9 cellular contexts compared by ENCODE assay signal in the genomic region with DNA sequence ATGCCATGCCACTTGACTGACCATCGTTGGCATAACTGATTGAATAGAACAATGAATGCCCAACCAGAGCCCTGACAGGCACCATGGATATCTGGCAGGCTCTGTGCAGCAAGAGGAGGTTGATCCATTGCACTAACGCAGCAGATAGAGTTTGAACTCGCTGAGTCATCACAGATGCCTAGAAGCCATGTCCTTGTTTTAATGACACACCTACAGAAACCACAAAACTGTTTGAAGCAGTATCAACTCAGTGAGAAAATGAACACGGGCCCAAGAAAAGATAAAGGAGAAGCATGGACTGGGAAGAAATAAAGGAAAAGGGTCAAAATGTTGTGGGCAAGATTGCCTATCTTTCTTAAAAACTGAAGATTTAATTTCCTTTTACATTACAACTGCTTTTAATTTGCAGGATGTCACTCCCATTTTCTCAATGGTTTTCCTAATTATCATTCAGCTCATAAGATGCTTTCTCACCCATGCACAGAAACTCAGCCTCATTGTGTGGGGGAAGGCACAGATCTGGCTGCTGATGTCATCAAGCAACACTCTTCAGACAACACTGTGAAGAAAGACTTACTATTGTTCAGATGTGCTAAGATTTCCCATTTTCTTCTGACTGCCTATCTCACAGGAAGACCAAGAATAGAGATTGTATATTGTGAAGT.
A peak's percentile ranks its signal among the peaks of the same experiment; 100 is the strongest.
DNase-seq lines count a peak whose midpoint lies in the region; ATAC-seq and TF ChIP-seq lines count a peak whose summit lies in the region.
"Had no signal": no experiment of that assay in that cellular context is flagged by ENCODE, and none has a peak within 500 bp of the region (broad histone marks: within the 10 kb centered on the region; RNA-seq: fewer than 3 reads in every experiment).

No MANE protein-coding gene starts in this region.

- no peaks in the 10 kb centered on the region for H3K36me3 ChIP-seq in spleen
- H3K36me3 ChIP-seq: thyroid gland had no signal

- intact Hi-C loops in spleen (cut with DNase I; ENCODE audit: low total_unique reads) = no loop called here

- no peak overlapping the region for H3K27ac Mint-ChIP-seq in activated T-cell treated with anti-CD3 and anti-CD28 coated beads, Interleukin-2, amount 50 U/mL, for 24 hours
- H3K27ac Mint-ChIP-seq in nephron = peak overlapping the region in 2 of 3 experiments; percentile 30 to 60
- no peak overlapping the region for H3K27ac Mint-ChIP-seq in endothelial cell (ENCODE audit: unreplicated experiment)

- no peak for TF ChIP-seq CTCF in astrocyte of the spinal cord (IDR thresholded peaks at IDR 0.05; ENCODE audit: low read depth, low read length)
- TF ChIP-seq CTCF in nephron (IDR thresholded peaks at IDR 0.05; ENCODE audit: unreplicated experiment in 3 of 3) = no peak
- no peak for TF ChIP-seq CTCF in endothelial cell (IDR thresholded peaks at IDR 0.05; ENCODE audit: unreplicated experiment)
- TF ChIP-seq CTCF in spleen (IDR thresholded peaks at IDR 0.05 in 8 of 11, conservative IDR thresholded peaks at IDR 0.05 in 3 of 11) = no peak

- DNase-seq in activated T-cell treated with anti-CD3 and anti-CD28 coated beads, Interleukin-2, amount 50 U/mL, for 4 hours = peak; percentile 11
- no peak for DNase-seq in activated T-cell treated with anti-CD3 and anti-CD28 coated beads, Interleukin-2, amount 50 U/mL, for 24 hours
- DNase-seq in LoVo (ENCODE audit: low spot score) = peak; percentile 63
- peak; percentile 60 for DNase-seq in astrocyte of the spinal cord (ENCODE audit: low read depth, low spot score)
- DNase-seq in endothelial cell (ENCODE audit: low spot score) = no peak
- DNase-seq in spleen = no peak

- H3K27ac ChIP-seq in spleen = no peak overlapping the region

- peak; percentile 67 to 74 for ATAC-seq in activated T-cell treated with anti-CD3 and anti-CD28 coated beads, Interleukin-2, amount 50 U/mL, for 4 hours
- no peak for ATAC-seq in GM19455 (IDR thresholded peaks at IDR 0.05; ENCODE audit: unreplicated experiment)

- WGBS in spleen, 5 donors = 40 to 54% (median 49%) methylated on average over 4 of the region's 4 CpGs

- H3K4me3 ChIP-seq in astrocyte of the spinal cord (ENCODE audit: low read depth, low read length) (no peak overlapping the region), spleen (no peak overlapping the region)
- H3K4me3 ChIP-seq: thyroid gland had no signal

- H3K9me3 ChIP-seq in spleen = no peaks in the 10 kb centered on the region
- H3K9me3 ChIP-seq: thyroid gland had no signal

- H3K4me1 ChIP-seq in spleen = peaks cover 0 to 14% (median 0%) of the 10 kb centered on the region in 6 donors

- H3K4me3 Mint-ChIP-seq in activated T-cell treated with anti-CD3 and anti-CD28 coated beads, Interleukin-2, amount 50 U/mL, for 4 hours = no peak overlapping the region
- no peak overlapping the region for H3K4me3 Mint-ChIP-seq in activated T-cell treated with anti-CD3 and anti-CD28 coated beads, Interleukin-2, amount 50 U/mL, for 24 hours
- no peak overlapping the region for H3K4me3 Mint-ChIP-seq in nephron
- H3K4me3 Mint-ChIP-seq in endothelial cell (ENCODE audit: unreplicated experiment) = no peak overlapping the region

- TF ChIP-seq POLR2A in spleen (IDR thresholded peaks at IDR 0.05) = no peak

- peaks cover 7% of the 10 kb centered on the region for H3K9me3 Mint-ChIP-seq in activated T-cell treated with anti-CD3 and anti-CD28 coated beads, Interleukin-2, amount 50 U/mL, for 4 hours
- peaks cover 11% of the 10 kb centered on the region for H3K9me3 Mint-ChIP-seq in activated T-cell treated with anti-CD3 and anti-CD28 coated beads, Interleukin-2, amount 50 U/mL, for 24 hours
- peaks cover 4% of the 10 kb centered on the region for H3K9me3 Mint-ChIP-seq in nephron
- H3K9me3 Mint-ChIP-seq in endothelial cell (ENCODE audit: unreplicated experiment) = no peaks in the 10 kb centered on the region

- no peaks in the 10 kb centered on the region for H3K27me3 Mint-ChIP-seq in activated T-cell treated with anti-CD3 and anti-CD28 coated beads, Interleukin-2, amount 50 U/mL, for 4 hours (ENCODE audit: low read depth)
- no peaks in the 10 kb centered on the region for H3K27me3 Mint-ChIP-seq in activated T-cell treated with anti-CD3 and anti-CD28 coated beads, Interleukin-2, amount 50 U/mL, for 24 hours
- H3K27me3 Mint-ChIP-seq in nephron (ENCODE audit: low read depth) = peaks cover 3% of the 10 kb centered on the region
- peaks cover 2% of the 10 kb centered on the region for H3K27me3 Mint-ChIP-seq in endothelial cell (ENCODE audit: unreplicated experiment)

- H3K36me3 Mint-ChIP-seq in activated T-cell treated with anti-CD3 and anti-CD28 coated beads, Interleukin-2, amount 50 U/mL, for 4 hours (ENCODE audit: insufficient read depth) = no peaks in the 10 kb centered on the region
- no peaks in the 10 kb centered on the region for H3K36me3 Mint-ChIP-seq in activated T-cell treated with anti-CD3 and anti-CD28 coated beads, Interleukin-2, amount 50 U/mL, for 24 hours (ENCODE audit: low read depth)
- H3K36me3 Mint-ChIP-seq in nephron (ENCODE audit: low read depth) (no peaks in the 10 kb centered on the region), endothelial cell (ENCODE audit: low read depth, unreplicated experiment) (peaks cover 6% of the 10 kb centered on the region)

- H3K27me3 ChIP-seq in spleen (replicated peaks in 1 of 7) = no peaks in the 10 kb centered on the region
- H3K27me3 ChIP-seq: thyroid gland had no signal

- H3K4me1 Mint-ChIP-seq in activated T-cell treated with anti-CD3 and anti-CD28 coated beads, Interleukin-2, amount 50 U/mL, for 4 hours (ENCODE audit: low read depth) = peaks cover 20% of the 10 kb centered on the region
- peaks cover 30% of the 10 kb centered on the region for H3K4me1 Mint-ChIP-seq in activated T-cell treated with anti-CD3 and anti-CD28 coated beads, Interleukin-2, amount 50 U/mL, for 24 hours (ENCODE audit: low read depth)
- H3K4me1 Mint-ChIP-seq in nephron (peaks cover 10% of the 10 kb centered on the region), endothelial cell (ENCODE audit: unreplicated experiment) (peaks cover 9% of the 10 kb centered on the region)

- in situ Hi-C loops in astrocyte of the spinal cord (cut with HindIII; ENCODE audit: low sequenced_read_pairs) = no loop called here

Comparison
In these comparisons a context has a peak if more than half of its experiments do, and no peak if none do; other contexts are left out.
1. DNase-seq: peak in activated T-cell treated with anti-CD3 and anti-CD28 coated beads, Interleukin-2, amount 50 U/mL, for 4 hours (single experiment), LoVo (single experiment) and astrocyte of the spinal cord (single experiment); none in activated T-cell treated with anti-CD3 and anti-CD28 coated beads, Interleukin-2, amount 50 U/mL, for 24 hours (single experiment), endothelial cell (single experiment) and spleen (single experiment).
2. H3K27ac Mint-ChIP-seq: peak in nephron (2 of 3); none in activated T-cell treated with anti-CD3 and anti-CD28 coated beads, Interleukin-2, amount 50 U/mL, for 24 hours (single experiment) and endothelial cell (single experiment).